Comparison of ENCODE assay signal across 1 cellular context in the genomic region with DNA sequence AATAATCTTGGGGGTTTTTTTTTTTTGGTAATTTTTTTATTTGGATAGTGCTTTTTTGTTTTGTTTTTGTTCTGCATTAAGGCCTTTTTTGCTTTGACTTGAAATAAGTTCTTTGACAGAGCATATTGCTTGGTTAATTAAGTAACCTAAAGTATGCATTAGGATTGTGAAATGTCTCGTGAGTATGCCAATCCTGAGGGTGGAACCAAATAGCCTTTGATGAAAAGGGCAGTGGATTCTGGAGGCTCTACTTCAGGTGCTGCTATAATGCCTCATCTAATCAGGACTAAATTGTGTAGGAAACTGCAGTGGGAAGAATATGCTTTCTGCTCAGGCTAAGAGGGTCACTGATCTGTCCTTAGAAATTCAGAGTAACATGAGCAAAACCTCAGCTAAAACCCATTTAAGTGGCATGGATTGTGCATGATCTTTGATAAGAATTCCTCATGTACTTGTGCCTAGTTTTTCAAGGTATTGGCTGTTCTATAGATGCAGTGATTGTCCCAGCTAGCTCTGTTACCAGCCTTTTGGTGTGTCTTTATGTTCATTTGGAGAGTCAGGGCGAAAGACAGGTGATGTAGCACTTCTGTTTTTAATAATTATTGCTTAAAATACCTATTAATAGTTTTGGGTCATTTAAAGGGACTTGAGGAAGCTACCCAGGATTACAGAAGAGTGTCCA.
TF ChIP-seq lines count a peak whose summit lies in the region.

No MANE protein-coding gene starts in this region.

TF ChIP-seq in endothelial cell of umbilical vein, 7 proteins besides CTCF, POLR2A, EP300 and RAD21:
- TF ChIP-seq MYC (IDR thresholded peaks at IDR 0.05; ENCODE audit: low read depth, low read length) (no peak), GATA2 (IDR thresholded peaks at IDR 0.05; ENCODE audit: insufficient read depth, insufficient read length, low read depth, low read length) (no peak), POLR2AphosphoS5 (IDR thresholded peaks at IDR 0.05; ENCODE audit: insufficient read depth, low read depth, low read length) (no peak), JUN (IDR thresholded peaks at IDR 0.05; ENCODE audit: borderline replicate concordance, insufficient read depth, insufficient read length, low read depth) (no peak), FOS (IDR thresholded peaks at IDR 0.05; ENCODE audit: borderline replicate concordance, insufficient read depth, low read length) (no peak), EZH2 (IDR thresholded peaks at IDR 0.05; ENCODE audit: borderline replicate concordance, low read depth, low read length, severe bottlenecking) (no peak)
- TF ChIP-seq, protein P1, sequence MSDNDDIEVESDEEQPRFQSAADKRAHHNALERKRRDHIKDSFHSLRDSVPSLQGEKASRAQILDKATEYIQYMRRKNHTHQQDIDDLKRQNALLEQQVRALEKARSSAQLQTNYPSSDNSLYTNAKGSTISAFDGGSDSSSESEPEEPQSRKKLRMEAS (IDR thresholded peaks at IDR 0.05; ENCODE audit: insufficient read depth, insufficient read length): no peak
